30 cellular contexts compared by ENCODE assay signal in the genomic region with DNA sequence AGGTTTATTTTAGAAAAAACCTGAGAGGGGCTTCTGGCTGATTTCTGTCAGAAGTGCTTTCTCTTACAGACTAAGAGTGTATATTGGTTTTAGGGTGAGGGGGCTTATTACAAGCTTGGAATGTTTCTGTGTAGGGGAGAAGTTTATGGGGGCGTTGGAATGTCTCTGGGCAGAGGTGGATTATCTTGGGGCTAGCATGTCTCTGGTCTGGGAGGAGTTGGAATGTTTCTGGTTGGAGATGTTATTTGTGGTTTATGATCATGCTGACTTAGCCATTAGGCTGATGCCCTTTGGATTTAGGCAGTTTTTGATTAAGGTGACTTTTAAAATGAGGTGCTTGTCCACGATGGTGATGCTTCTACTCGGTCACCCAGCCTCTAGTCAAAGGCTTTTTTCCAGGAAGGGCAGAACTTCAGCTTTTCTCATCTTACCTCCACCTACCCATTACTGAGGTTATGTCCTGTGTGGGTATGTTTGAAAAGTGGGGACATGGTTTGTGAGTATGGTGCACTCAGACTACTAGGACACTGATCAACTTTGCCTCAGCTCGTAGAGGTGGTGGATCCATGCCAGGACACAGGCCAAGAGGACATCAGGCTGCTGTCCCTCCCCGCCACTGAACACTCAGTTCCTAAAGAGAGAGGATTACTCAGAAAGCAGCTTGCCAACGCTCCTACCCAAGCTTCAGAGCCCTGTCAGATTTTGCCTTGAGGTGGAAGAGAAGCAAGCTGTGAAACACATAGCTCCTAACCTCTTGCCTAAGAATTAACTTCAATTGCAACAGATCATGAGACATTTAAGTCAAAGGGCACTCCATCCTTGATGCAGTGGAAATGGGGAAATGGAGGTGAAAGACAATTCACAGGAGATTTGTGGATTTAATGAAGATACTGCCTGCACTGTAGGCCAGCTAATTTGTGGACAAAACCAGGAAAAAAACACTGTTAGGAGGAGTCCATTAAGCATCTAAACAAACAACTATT.
A peak's percentile ranks its signal among the peaks of the same experiment; 100 is the strongest.
DNase-seq lines count a peak whose midpoint lies in the region; ATAC-seq, FAIRE-seq and TF ChIP-seq lines count a peak whose summit lies in the region.
"Had no signal": no experiment of that assay in that cellular context is flagged by ENCODE, and none has a peak within 500 bp of the region (broad histone marks: within the 10 kb centered on the region; RNA-seq: fewer than 3 reads in every experiment).

No MANE protein-coding gene starts in this region.

- H3K4me1 ChIP-seq in HepG2 (ENCODE audit: insufficient read depth, low read length): peaks cover 22% of the 10 kb centered on the region
- H3K4me1 ChIP-seq in right lobe of liver: no peaks in the 10 kb centered on the region
- H3K4me1 ChIP-seq in heart right ventricle: peaks cover 0 to 33% (median 6%) of the 10 kb centered on the region in 9 donors
- H3K4me1 ChIP-seq in upper lobe of right lung: no peaks in the 10 kb centered on the region
- H3K4me1 ChIP-seq: A549, vagina had no signal

- POLR2A ChIA-PET in HepG2 (lab: Yijun Ruan, JAX): interaction anchor here (0.9 to 1.1 kb wide), 3 partner anchors 61 to 69 kb away, joined by 3 read pairs; a partner anchor contains a TSS

- H2AFZ ChIP-seq in HepG2 (ENCODE audit: low read length): no peak overlapping the region

- H3K36me3 ChIP-seq in HepG2 (replicated peaks in 1 of 2; ENCODE audit: control insufficient read depth in 1 of 2, insufficient read depth in 2 of 2, low read length in 2 of 2): no peaks in the 10 kb centered on the region
- peaks cover 0 to 4% (median 3%) of the 10 kb centered on the region in 4 donors for H3K36me3 ChIP-seq in right lobe of liver
- H3K36me3 ChIP-seq in bronchial epithelial cell (ENCODE audit: control insufficient read depth, insufficient read depth, low read length): no peaks in the 10 kb centered on the region
- peaks cover 0 to 54% (median 5%) of the 10 kb centered on the region in 9 donors for H3K36me3 ChIP-seq in heart right ventricle
- peaks cover 10% of the 10 kb centered on the region for H3K36me3 ChIP-seq in upper lobe of right lung
- H3K36me3 ChIP-seq: ovary, vagina had no signal

- intact Hi-C loops in HepG2 (cut with micrococcal nuclease; ENCODE audit: unreplicated experiment): no loop called here
- intact Hi-C loops in right lobe of liver (cut with DNase I): no loop called here
- intact Hi-C loops in heart right ventricle (cut with DNase I): no loop called here
- intact Hi-C loops in upper lobe of right lung (cut with DNase I): no loop called here

- no TSS peak for BruUV-seq in HepG2 (replicated peaks; lab: Mats Ljungman, UMichigan)

- DNase-seq in HepG2 (ENCODE audit: low spot score) (no peak), right lobe of liver (no peak), bronchial epithelial cell (ENCODE audit: low read depth) (peak; percentile 20), heart right ventricle (peak; percentile 10 to 32), upper lobe of right lung (no peak), anterior cingulate cortex (lab: John Stamatoyannopoulos, UW) (no peak), C1 segment of cervical spinal cord (lab: John Stamatoyannopoulos, UW) (no peak), ureter (ENCODE audit: low spot score) (no peak)
- DNase-seq: activated CD8-positive, alpha-beta T cell treated with anti-CD3 and anti-CD28 coated beads for 36 hours; activated naive CD4-positive, alpha-beta T cell treated with anti-CD3 and anti-CD28 coated beads, Interleukin-2, amount 10 ng/mL, durations not matched to agents 7 days and 5 days; amniotic stem cell; CD4-positive, alpha-beta T cell; H7; mucosa of descending colon; MV-4-11; NCI-H146; NCI-H2107; NCI-H345; NCI-H69; nephron progenitor cell; ovary; stimulated activated CD4-positive, alpha-beta T cell treated with anti-CD3 and anti-CD28 coated beads, Interleukin-1b, Interleukin-23, amount 100 ng/mL, for 48 hours; stimulated activated naive CD4-positive, alpha-beta T cell treated with Interleukin-2 at 50 U/mL for 16 hours had no signal

- no peak for TF ChIP-seq RAD21 in HepG2 (CRISPR knock-in tag; IDR thresholded peaks at IDR 0.05)

- TF ChIP-seq EP300 in HepG2 (IDR thresholded peaks at IDR 0.05; ENCODE audit: low read depth in 2 of 2, low read length in 2 of 2): no peak
- TF ChIP-seq EP300 in HepG2 (CRISPR knock-in tag; IDR thresholded peaks at IDR 0.05; ENCODE audit: borderline replicate concordance): no peak

- 71% methylated on average over 6 of the region's 6 CpGs for WGBS in HepG2 (ENCODE audit: low lambda C conversion rate)
- 93% methylated on average over 5 of the region's 6 CpGs for WGBS in right lobe of liver (ENCODE audit: insufficient coverage, low coverage, low lambda C conversion rate, missing lambda C conversion rate)
- 85% methylated on average over 6 of the region's 6 CpGs for WGBS in heart right ventricle, 2 donors

- TF ChIP-seq CTCF in HepG2 (CRISPR knock-in tag; IDR thresholded peaks at IDR 0.05) (no peak), right lobe of liver (IDR thresholded peaks at IDR 0.05) (no peak), bronchial epithelial cell (IDR thresholded peaks at IDR 0.05; ENCODE audit: insufficient read depth, low read length, severe bottlenecking) (no peak), heart right ventricle (IDR thresholded peaks at IDR 0.05) (no peak), upper lobe of right lung (IDR thresholded peaks at IDR 0.05) (no peak)

- H3K27me3 ChIP-seq in HepG2 (ENCODE audit: control insufficient read depth in 1 of 2, insufficient read depth in 2 of 2, low read length in 2 of 2) (no peaks in the 10 kb centered on the region), right lobe of liver (no peaks in the 10 kb centered on the region), bronchial epithelial cell (ENCODE audit: control insufficient read depth, insufficient read depth, low read length) (no peaks in the 10 kb centered on the region), heart right ventricle (no peaks in the 10 kb centered on the region), upper lobe of right lung (no peaks in the 10 kb centered on the region)
- H3K27me3 ChIP-seq: ovary, vagina had no signal

- H3K4me3 ChIP-seq in HepG2 (replicated peaks in 1 of 3; ENCODE audit: insufficient read depth in 1 of 3, low read depth in 2 of 3, low read length in 3 of 3): no peak overlapping the region
- H3K4me3 ChIP-seq in right lobe of liver: no peak overlapping the region
- no peak overlapping the region for H3K4me3 ChIP-seq in bronchial epithelial cell (ENCODE audit: low read depth, low read length)
- no peak overlapping the region for H3K4me3 ChIP-seq in heart right ventricle
- no peak overlapping the region for H3K4me3 ChIP-seq in upper lobe of right lung
- H3K4me3 ChIP-seq: A549, mucosa of descending colon, ovary, smooth muscle cell, thoracic aorta, vagina had no signal

- H3K9ac ChIP-seq in HepG2 (ENCODE audit: insufficient read depth, low read depth, low read length): no peak overlapping the region

- no peak for TF ChIP-seq POLR2A in HepG2 (IDR thresholded peaks at IDR 0.05; ENCODE audit: insufficient read depth in 1 of 2, low read depth in 2 of 2, low read length in 2 of 2)
- TF ChIP-seq POLR2A in right lobe of liver (IDR thresholded peaks at IDR 0.05): no peak

- ATAC-seq in HepG2: no peak
- ATAC-seq in right lobe of liver: no peak
- peak in 7 of 8 donors; percentile 63 to 93 (median 77) for ATAC-seq in heart right ventricle
- ATAC-seq in upper lobe of right lung: peak; percentile 34
- ATAC-seq: A549; activated CD8-positive, alpha-beta T cell treated with anti-CD3 and anti-CD28 coated beads for 36 hours; mucosa of descending colon; Panc1 had no signal

- H3K4me2 ChIP-seq in HepG2 (ENCODE audit: low read depth, low read length): no peak overlapping the region
- H3K4me2 ChIP-seq: A549, smooth muscle cell had no signal

- CTCF ChIA-PET in HepG2 (lab: Yijun Ruan, JAX; ENCODE audit: low intra/inter-chr PET ratio, low total read pairs): no interaction called here

- no peaks in the 10 kb centered on the region for H4K20me1 ChIP-seq in HepG2 (ENCODE audit: insufficient read depth, low read length)

- no peak for FAIRE-seq in HepG2 (lab: Jason Lieb, UNC)
- FAIRE-seq in bronchial epithelial cell (lab: Jason Lieb, UNC): peak; percentile 66
- FAIRE-seq: A549, colon had no signal

- in situ Hi-C loops in HepG2 (cut with HindIII; ENCODE audit: extremely low pct_ligation_motif_present, low pct_unique_long_range_greater_than_20kb): no loop called here

- H3K27ac ChIP-seq in HepG2 (ENCODE audit: extremely low read length, insufficient read depth, low read length) (no peak overlapping the region), right lobe of liver (no peak overlapping the region), heart right ventricle (peak overlapping the region in 4 of 10 donors; percentile 8 to 66 (median 32)), upper lobe of right lung (no peak overlapping the region)
- H3K27ac ChIP-seq: A549, epithelial cell of prostate, ovary, thoracic aorta, vagina had no signal

- H3K9me3 ChIP-seq in HepG2 (ENCODE audit: low read length): no peaks in the 10 kb centered on the region
- peaks cover 0 to 5% (median 0%) of the 10 kb centered on the region in 4 donors for H3K9me3 ChIP-seq in right lobe of liver
- H3K9me3 ChIP-seq in heart right ventricle: peaks cover 0 to 60% (median 0%) of the 10 kb centered on the region in 11 donors
- peaks cover 4% of the 10 kb centered on the region for H3K9me3 ChIP-seq in upper lobe of right lung
- H3K9me3 ChIP-seq: ovary, thoracic aorta, vagina had no signal

- H3K79me2 ChIP-seq in HepG2 (ENCODE audit: insufficient read depth, low read length): no peaks in the 10 kb centered on the region

TF ChIP-seq in HepG2, 621 proteins besides CTCF, POLR2A, EP300 and RAD21:
- peak; percentile 61 for TF ChIP-seq CEBPG (CRISPR knock-in tag; IDR thresholded peaks at IDR 0.05)
- 0 out of 2 replicates have a peak, but pooled peaks have one; percentile 20 for TF ChIP-seq NR2C2 (CRISPR knock-in tag; IDR thresholded peaks at IDR 0.05; ENCODE audit: borderline replicate concordance)
- TF ChIP-seq, protein P1, sequence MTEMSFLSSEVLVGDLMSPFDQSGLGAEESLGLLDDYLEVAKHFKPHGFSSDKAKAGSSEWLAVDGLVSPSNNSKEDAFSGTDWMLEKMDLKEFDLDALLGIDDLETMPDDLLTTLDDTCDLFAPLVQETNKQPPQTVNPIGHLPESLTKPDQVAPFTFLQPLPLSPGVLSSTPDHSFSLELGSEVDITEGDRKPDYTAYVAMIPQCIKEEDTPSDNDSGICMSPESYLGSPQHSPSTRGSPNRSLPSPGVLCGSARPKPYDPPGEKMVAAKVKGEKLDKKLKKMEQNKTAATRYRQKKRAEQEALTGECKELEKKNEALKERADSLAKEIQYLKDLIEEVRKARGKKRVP (CRISPR knock-in tag; IDR thresholded peaks at IDR 0.05): peak in 1 of 2 experiments; percentile 67; a peak in 1 of 4 replicates
- no peak for TF ChIP-seq MTF2 (CRISPR knock-in tag; IDR thresholded peaks at IDR 0.05; ENCODE audit: borderline replicate concordance)
- TF ChIP-seq CEBPB (IDR thresholded peaks at IDR 0.05; ENCODE audit: borderline replicate concordance, low read depth, low read length): peak; percentile 88

Comparison
In these comparisons a context has a peak if more than half of its experiments do, and no peak if none do; other contexts are left out.
1. ATAC-seq: peak in heart right ventricle (7 of 8) and upper lobe of right lung (single experiment); none in HepG2 (single experiment) and right lobe of liver (0 of 4).
2. DNase-seq: peak in bronchial epithelial cell (single experiment) and heart right ventricle (2 of 2); none in HepG2 (single experiment), right lobe of liver (0 of 3), upper lobe of right lung (single experiment), anterior cingulate cortex (0 of 58), C1 segment of cervical spinal cord (0 of 14) and ureter (single experiment).